Comparison of ENCODE assay signal across 27 cellular contexts in the genomic region with DNA sequence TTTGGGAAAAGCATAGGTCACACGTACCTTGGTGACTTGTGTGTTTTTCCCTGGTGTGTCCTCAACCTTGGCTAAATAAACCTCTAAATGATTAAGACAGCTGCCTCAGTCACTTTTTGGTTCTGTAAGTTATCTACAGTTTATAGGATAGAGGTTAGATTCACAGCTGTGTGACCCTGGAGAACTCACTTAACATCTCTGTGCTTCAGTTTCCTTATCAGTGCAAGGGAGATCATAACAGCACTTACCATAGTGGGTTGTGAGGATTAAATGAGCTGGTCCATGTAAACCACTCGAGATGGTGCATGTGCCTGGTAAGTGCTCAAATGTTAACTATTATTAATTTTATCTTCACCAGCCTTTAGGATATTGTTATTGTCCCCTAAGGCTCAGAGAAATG.
"Had no signal": no experiment of that assay in that cellular context is flagged by ENCODE, and none has a peak within 500 bp of the region (broad histone marks: within the 10 kb centered on the region; RNA-seq: fewer than 3 reads in every experiment).

No MANE protein-coding gene starts in this region.

- H3K27me3 ChIP-seq: neutrophil, pancreas, tibial nerve had no signal

- DNase-seq: activated B cell treated with CpG ODN at 0.5 μM for 24 hours; activated CD8-positive, alpha-beta memory T cell treated with anti-CD3 and anti-CD28 coated beads, Interleukin-2, amount 50 U/mL, for 4 hours; activated naive CD4-positive, alpha-beta T cell; activated T-cell treated with anti-CD3 and anti-CD28 coated beads, Interleukin-2, amount 50 U/mL, for 24 hours; amniotic stem cell; caudate nucleus; cortex of kidney; foreskin fibroblast; head of caudate nucleus; hippocampal formation; kidney; left colon; naive B cell; nephron progenitor cell; pancreas; retina; small intestine; stimulated activated CD4-positive, alpha-beta T cell treated with anti-CD3 and anti-CD28 coated beads, Interleukin-4, amount 100 ng/mL, for 4 hours; stimulated activated CD8-positive, alpha-beta memory T cell treated with anti-CD3 and anti-CD28 coated beads, Interleukin-4, amount 100 ng/mL, for 48 hours had no signal

- H3K9me3 Mint-ChIP-seq: mesothelial cell of epicardium; stimulated activated memory B cell treated with anti-CD40 and anti-IgM and Interleukin-4, amounts not matched to agents 10 μg/mL and 1 μg/mL and 100 μg/mL, for 72 hours; T-helper 2 cell treated with Interferon-gamma antibody and Interleukin-4, amounts not matched to agents 5 μg/mL and 100 μg/mL, for 36 hours had no signal

- H3K4me1 ChIP-seq: prostate gland, tibial nerve had no signal

- H3K4me3 Mint-ChIP-seq: activated B cell treated with CpG ODN at 0.5 μM for 24 hours; activated T-cell treated with anti-CD3 and anti-CD28 coated beads, Interleukin-2, amount 50 U/mL, for 24 hours; mesothelial cell of epicardium; naive B cell; nephron progenitor cell; stimulated activated memory B cell treated with anti-CD40 and anti-IgM and Interleukin-4, amounts not matched to agents 10 μg/mL and 1 μg/mL and 100 μg/mL, for 72 hours; T-helper 2 cell treated with Interferon-gamma antibody and Interleukin-4, amounts not matched to agents 5 μg/mL and 100 μg/mL, for 36 hours had no signal

- H3K36me3 Mint-ChIP-seq: mesothelial cell of epicardium had no signal

- ATAC-seq: esophagus mucosa; left colon; pancreas; sciatic nerve; stimulated activated memory B cell treated with anti-CD40 and anti-IgM and Interleukin-4, amounts not matched to agents 10 μg/mL and 1 μg/mL and 100 μg/mL, for 72 hours had no signal

- H3K27ac Mint-ChIP-seq: activated B cell treated with CpG ODN at 0.5 μM for 24 hours; activated T-cell treated with anti-CD3 and anti-CD28 coated beads, Interleukin-2, amount 50 U/mL, for 24 hours; mesothelial cell of epicardium; naive B cell; nephron progenitor cell; stimulated activated memory B cell treated with anti-CD40 and anti-IgM and Interleukin-4, amounts not matched to agents 10 μg/mL and 1 μg/mL and 100 μg/mL, for 72 hours; T-helper 2 cell treated with Interferon-gamma antibody and Interleukin-4, amounts not matched to agents 5 μg/mL and 100 μg/mL, for 36 hours had no signal

- H3K9me3 ChIP-seq: neutrophil, pancreas, prostate gland, tibial nerve had no signal

- H3K27ac ChIP-seq: neutrophil, pancreas, prostate gland, tibial nerve had no signal

- H3K36me3 ChIP-seq: neutrophil, pancreas, prostate gland, tibial nerve had no signal

- H3K4me3 ChIP-seq: pancreas, prostate gland, tibial nerve had no signal

- H3K27me3 Mint-ChIP-seq: activated B cell treated with CpG ODN at 0.5 μM for 24 hours; activated T-cell treated with anti-CD3 and anti-CD28 coated beads, Interleukin-2, amount 50 U/mL, for 24 hours; stimulated activated memory B cell treated with anti-CD40 and anti-IgM and Interleukin-4, amounts not matched to agents 10 μg/mL and 1 μg/mL and 100 μg/mL, for 72 hours had no signal
